In genomic region chr13:73480784-73481183, GRCh38 we compare ENCODE assay signal across 26 cellular contexts.
"Had no signal": no experiment of that assay in that cellular context is flagged by ENCODE, and none has a peak within 500 bp of the region (broad histone marks: within the 10 kb centered on the region; RNA-seq: fewer than 3 reads in every experiment).

No MANE protein-coding gene starts in this region.

- H3K27ac Mint-ChIP-seq: dendritic cell treated with granulocyte-macrophage colony-stimulating factor and Interleukin-4, amounts not matched to agents 40 ng/mL and 50 ng/mL, for 4 days; immature natural killer cell; natural killer cell; stimulated activated effector memory CD8-positive, alpha-beta T cell treated with anti-CD3 and anti-CD28 coated beads, Interleukin-12 subunit alpha, Interleukin-12 subunit beta, amount 100 ng/mL, for 72 hours had no signal

- DNase-seq: colonic mucosa; effector memory CD4-positive, alpha-beta T cell; erythroblast; esophagus squamous epithelium; foreskin melanocyte; hypothalamus; immature natural killer cell; islet precursor cell; left ventricle myocardium superior; lower lobe of right lung; natural killer cell; occipital lobe; ovary; posterior cingulate gyrus; right lobe of liver; stimulated activated CD4-positive, alpha-beta T cell treated with anti-CD3 and anti-CD28 coated beads, Interleukin-2, amount 100 ng/mL, for 24 hours; stimulated activated CD4-positive, alpha-beta T cell treated with anti-CD3 and anti-CD28 coated beads, Interleukin-4, amount 100 ng/mL, for 24 hours; stimulated activated naive CD4-positive, alpha-beta T cell treated with Interleukin-2 at 50 U/mL for 16 hours; stomach; substantia nigra; testis; upper lobe of left lung; uterus had no signal

- H3K27ac ChIP-seq: colonic mucosa, esophagus squamous epithelium, lower lobe of right lung, ovary, right lobe of liver, stomach, testis, tibial nerve, upper lobe of left lung, uterus had no signal

- H3K4me3 ChIP-seq: colonic mucosa, esophagus squamous epithelium, lower lobe of right lung, ovary, right lobe of liver, stomach, testis, tibial nerve, upper lobe of left lung, uterus had no signal

- H3K27me3 ChIP-seq: colonic mucosa, esophagus squamous epithelium, ovary, right lobe of liver, stomach, testis, tibial nerve, upper lobe of left lung, uterus had no signal

- H3K4me1 ChIP-seq: colonic mucosa, esophagus squamous epithelium, lower lobe of right lung, right lobe of liver, stomach, testis, tibial nerve, upper lobe of left lung, uterus had no signal

- ATAC-seq: left ventricle myocardium superior; lower lobe of right lung; natural killer cell; right lobe of liver; stimulated activated effector memory CD8-positive, alpha-beta T cell treated with anti-CD3 and anti-CD28 coated beads, Interleukin-12 subunit alpha, Interleukin-12 subunit beta, amount 100 ng/mL, for 72 hours had no signal

- H3K4me1 Mint-ChIP-seq: immature natural killer cell; natural killer cell; stimulated activated effector memory CD8-positive, alpha-beta T cell treated with anti-CD3 and anti-CD28 coated beads, Interleukin-12 subunit alpha, Interleukin-12 subunit beta, amount 100 ng/mL, for 72 hours had no signal

- H3K36me3 ChIP-seq: colonic mucosa, esophagus squamous epithelium, lower lobe of right lung, ovary, right lobe of liver, stomach, tibial nerve, upper lobe of left lung, uterus had no signal

- H3K9me3 ChIP-seq: colonic mucosa, esophagus squamous epithelium, lower lobe of right lung, ovary, right lobe of liver, stomach, testis, tibial nerve, upper lobe of left lung, uterus had no signal

- H3K36me3 Mint-ChIP-seq: immature natural killer cell; natural killer cell; stimulated activated effector memory CD8-positive, alpha-beta T cell treated with anti-CD3 and anti-CD28 coated beads, Interleukin-12 subunit alpha, Interleukin-12 subunit beta, amount 100 ng/mL, for 72 hours had no signal

- H3K4me3 Mint-ChIP-seq: dendritic cell treated with granulocyte-macrophage colony-stimulating factor and Interleukin-4, amounts not matched to agents 40 ng/mL and 50 ng/mL, for 4 days; immature natural killer cell; natural killer cell; stimulated activated effector memory CD8-positive, alpha-beta T cell treated with anti-CD3 and anti-CD28 coated beads, Interleukin-12 subunit alpha, Interleukin-12 subunit beta, amount 100 ng/mL, for 72 hours had no signal

- H3K27me3 Mint-ChIP-seq: dendritic cell treated with granulocyte-macrophage colony-stimulating factor and Interleukin-4, amounts not matched to agents 40 ng/mL and 50 ng/mL, for 4 days had no signal

- H3K9me3 Mint-ChIP-seq: stimulated activated effector memory CD8-positive, alpha-beta T cell treated with anti-CD3 and anti-CD28 coated beads, Interleukin-12 subunit alpha, Interleukin-12 subunit beta, amount 100 ng/mL, for 72 hours had no signal
